17 cellular contexts compared by ENCODE assay signal in the genomic region with DNA sequence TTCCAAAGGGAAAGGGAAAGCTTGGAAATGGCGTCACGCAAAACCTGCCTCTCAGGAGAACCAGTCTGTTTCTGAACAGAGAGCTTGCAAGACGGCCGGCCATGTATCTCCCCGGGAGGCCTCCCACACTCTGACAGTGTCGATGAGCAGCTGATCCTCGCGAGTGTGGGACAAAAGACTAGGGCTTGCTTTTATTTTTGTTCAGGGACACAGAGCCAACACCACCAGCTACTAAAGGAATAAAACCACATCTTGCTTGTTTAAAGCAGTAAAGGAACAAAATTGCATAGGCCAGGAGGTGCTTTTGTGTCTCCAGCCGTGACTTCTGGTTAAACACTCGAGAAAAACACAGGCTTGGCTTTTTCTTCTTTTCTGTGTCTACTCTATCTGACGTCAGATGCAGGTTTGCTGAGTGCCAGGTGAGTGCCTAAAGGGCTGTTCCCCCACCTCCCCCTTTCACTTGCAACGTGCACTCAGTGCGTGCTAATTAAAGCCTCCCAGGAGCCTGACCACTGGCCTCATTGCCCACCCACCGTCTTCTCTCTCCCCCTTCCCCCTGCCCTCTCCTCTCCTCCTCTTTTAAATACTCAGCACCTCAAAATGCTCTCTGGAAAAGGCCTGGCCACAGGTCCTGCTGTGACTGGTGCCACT. TPM values are rescaled to one million over a fixed set of nuclear protein-coding genes. Genes with fewer than 3 reads are reported as not detected.
DNase-seq lines count a peak whose midpoint lies in the region; ATAC-seq and TF ChIP-seq lines count a peak whose summit lies in the region.
"Had no signal": no experiment of that assay in that cellular context is flagged by ENCODE, and none has a peak within 500 bp of the region (broad histone marks: within the 10 kb centered on the region; RNA-seq: fewer than 3 reads in every experiment).

No MANE protein-coding gene starts in this region.

- 6 to 12% methylated on average over 14 of the region's 14 CpGs for WGBS in GM23248 (ENCODE audit: low coverage in 1 of 2, low lambda C conversion rate in 2 of 2, missing lambda C conversion rate in 2 of 2), 2 experiments
- WGBS in stomach, 5 donors, result 53 to 73% (median 68%) methylated on average over 14 of the region's 14 CpGs

- H3K27me3 ChIP-seq in GM23248 (replicated peaks; ENCODE audit: insufficient read depth), result peaks cover 14% of the 10 kb centered on the region
- H3K27me3 ChIP-seq in stomach, result peaks cover 0 to 60% (median 0%) of the 10 kb centered on the region in 3 donors
- H3K27me3 ChIP-seq in CD8-positive, alpha-beta T cell (ENCODE audit: insufficient read depth, low read length), result no peaks in the 10 kb centered on the region

- CTCF ChIA-PET in CD8-positive, alpha-beta T cell (lab: Charles Lee), result interaction anchor here (1.0 to 2.4 kb wide), 3 partner anchors 16 to 297 kb away, joined by 4 to 12 read pairs (median 5); no protein-coding TSS in a partner anchor

- POLR2A ChIA-PET in CD8-positive, alpha-beta T cell (lab: Charles Lee), result no interaction called here

- H2AFZ ChIP-seq in GM23248, result no peak overlapping the region

- H3K4me3 ChIP-seq in GM23248 (no peak overlapping the region), stomach (no peak overlapping the region)
- no peak overlapping the region for H3K4me3 ChIP-seq in CD8-positive, alpha-beta T cell (ENCODE audit: low read depth, low read length)
- H3K4me3 ChIP-seq: sigmoid colon had no signal

- peak; percentile 31 for DNase-seq in GM23248
- DNase-seq in NCI-H2107 treated with DMSO at 0.1 percent for 48 hours (lab: John Stamatoyannopoulos, UW; ENCODE audit: unreplicated experiment), result peak; percentile 95
- no peak for DNase-seq in left cardiac atrium
- no peak for DNase-seq in stomach
- DNase-seq in CD8-positive, alpha-beta T cell, result no peak
- no peak for DNase-seq in head of caudate nucleus
- no peak for DNase-seq in RKO (ENCODE audit: low spot score)
- DNase-seq: activated naive CD4-positive, alpha-beta T cell treated with anti-CD3 and anti-CD28 coated beads for 36 hours; CD4-positive, CD25-positive, alpha-beta regulatory T cell; cerebellar nuclear complex; GF-D8; NCI-H1694 treated with DMSO at 0.1 percent for 48 hours; sigmoid colon; stimulated activated naive B cell treated with anti-CD40 and anti-IgM and Interleukin-4, amounts not matched to agents 10 μg/mL and 1 μg/mL and 100 μg/mL, for 72 hours had no signal

- peaks cover 6% of the 10 kb centered on the region for H3K9me3 Mint-ChIP-seq in CD8-positive, alpha-beta T cell

- TF ChIP-seq CTCF in stomach (IDR thresholded peaks at IDR 0.05), result no peak
- TF ChIP-seq CTCF in CD8-positive, alpha-beta T cell (IDR thresholded peaks at IDR 0.05), result no peak

- no peaks in the 10 kb centered on the region for H3K4me1 ChIP-seq in GM23248 (ENCODE audit: insufficient read depth)
- H3K4me1 ChIP-seq in stomach, result peaks cover 0 to 23% (median 18%) of the 10 kb centered on the region in 4 donors
- H3K4me1 ChIP-seq in CD8-positive, alpha-beta T cell (ENCODE audit: insufficient read depth, low read length), result no peaks in the 10 kb centered on the region

- H3K4me1 Mint-ChIP-seq in CD8-positive, alpha-beta T cell (ENCODE audit: low read depth), result no peaks in the 10 kb centered on the region
- H3K4me1 Mint-ChIP-seq: stimulated activated naive B cell treated with anti-CD40 and anti-IgM and Interleukin-4, amounts not matched to agents 10 μg/mL and 1 μg/mL and 100 μg/mL, for 72 hours had no signal

- no peaks in the 10 kb centered on the region for H3K9me3 ChIP-seq in GM23248 (ENCODE audit: low read depth)
- peaks cover 4 to 19% (median 15%) of the 10 kb centered on the region in 4 donors for H3K9me3 ChIP-seq in stomach
- peaks cover 7% of the 10 kb centered on the region for H3K9me3 ChIP-seq in CD8-positive, alpha-beta T cell (ENCODE audit: low read length)

- no peak for TF ChIP-seq EP300 in stomach (IDR thresholded peaks at IDR 0.05)

- no peaks in the 10 kb centered on the region for H4K20me1 ChIP-seq in GM23248 (ENCODE audit: insufficient read depth)

- no peaks in the 10 kb centered on the region for H3K9me2 ChIP-seq in GM23248 (ENCODE audit: insufficient read depth)

- H3K27me3 Mint-ChIP-seq in CD8-positive, alpha-beta T cell (ENCODE audit: low read depth), result peaks cover 5% of the 10 kb centered on the region

- H3K79me2 ChIP-seq in GM23248 (ENCODE audit: insufficient read depth), result no peaks in the 10 kb centered on the region

- H3K36me3 ChIP-seq in GM23248 (ENCODE audit: low read depth) (no peaks in the 10 kb centered on the region), stomach (no peaks in the 10 kb centered on the region)
- H3K36me3 ChIP-seq in CD8-positive, alpha-beta T cell (ENCODE audit: insufficient read depth, low read length), result no peaks in the 10 kb centered on the region
- H3K36me3 ChIP-seq: sigmoid colon had no signal

- TF ChIP-seq POLR2A in stomach (IDR thresholded peaks at IDR 0.05), result no peak

- no peak overlapping the region for H3K9ac ChIP-seq in GM23248

- H3K4me2 ChIP-seq in GM23248 (ENCODE audit: unreplicated experiment), result no peak overlapping the region

- no peaks in the 10 kb centered on the region for H3K36me3 Mint-ChIP-seq in CD8-positive, alpha-beta T cell
- H3K36me3 Mint-ChIP-seq: CD4-positive, CD25-positive, alpha-beta regulatory T cell had no signal

- no peak overlapping the region for H3K4me3 Mint-ChIP-seq in CD8-positive, alpha-beta T cell
- H3K4me3 Mint-ChIP-seq: activated naive CD4-positive, alpha-beta T cell treated with anti-CD3 and anti-CD28 coated beads for 36 hours; CD4-positive, CD25-positive, alpha-beta regulatory T cell; naive thymus-derived CD8-positive, alpha-beta T cell; stimulated activated naive B cell treated with anti-CD40 and anti-IgM and Interleukin-4, amounts not matched to agents 10 μg/mL and 1 μg/mL and 100 μg/mL, for 72 hours had no signal

- H3K27ac ChIP-seq in GM23248, result no peak overlapping the region
- peak overlapping the region in 3 of 5 donors; percentile 14 to 40 (median 20) for H3K27ac ChIP-seq in stomach
- no peak overlapping the region for H3K27ac ChIP-seq in CD8-positive, alpha-beta T cell (ENCODE audit: low read depth, low read length)
- H3K27ac ChIP-seq: epithelial cell of prostate had no signal

- peak; percentile 32 to 46 for ATAC-seq in left cardiac atrium
- ATAC-seq in CD8-positive, alpha-beta T cell, result no peak
- ATAC-seq: naive thymus-derived CD8-positive, alpha-beta T cell; stimulated activated naive B cell treated with anti-CD40 and anti-IgM and Interleukin-4, amounts not matched to agents 10 μg/mL and 1 μg/mL and 100 μg/mL, for 72 hours had no signal

- no peaks in the 10 kb centered on the region for H3F3A ChIP-seq in GM23248 (ENCODE audit: insufficient read depth)

- in situ Hi-C loops in GM23248 (cut with MboI), result no loop called here

- intact Hi-C loops in left cardiac atrium (cut with DNase I) (loop anchor here in 1 of 2 donors (10.0 kb wide), 1 partner anchor 62 kb away; no protein-coding TSS in a partner anchor), stomach (cut with DNase I; ENCODE audit: low total_unique reads) (no loop called here), head of caudate nucleus (cut with DNase I) (no loop called here)
- intact Hi-C loops in CD8-positive, alpha-beta T cell (cut with DNase I, micrococcal nuclease), result no loop called here

- H3K27ac Mint-ChIP-seq in CD8-positive, alpha-beta T cell, result no peak overlapping the region
- H3K27ac Mint-ChIP-seq: activated naive CD4-positive, alpha-beta T cell treated with anti-CD3 and anti-CD28 coated beads for 36 hours; CD4-positive, CD25-positive, alpha-beta regulatory T cell; stimulated activated naive B cell treated with anti-CD40 and anti-IgM and Interleukin-4, amounts not matched to agents 10 μg/mL and 1 μg/mL and 100 μg/mL, for 72 hours had no signal

RNA-seq across cellular contexts. Expression of gene LRRC3, which starts 41.7 kb away (rescaled TPM):
- total RNA-seq in GM23248 (2014; rRNA removed; shearing (Covaris generic)), result 0.32 and 0.38 TPM in 2 replicates
- 0.28 and 0.29 TPM in 2 replicates for polyA plus RNA-seq in GM23248 (2016; fragmentation: Nextera tagmentation; extraction: Ambion mirVana)
- total RNA-seq in left cardiac atrium, result 1 to 10 TPM; 1.4 to 2.5 TPM
- total RNA-seq in stomach, result 1 to 10 TPM; 1.2 to 8.0 (median 5.5) TPM
- polyA plus RNA-seq in stomach, result 1 to 10 TPM in 2 of 3 donors, under 1 TPM in 1; 0.76 to 1.3 (median 1.3) TPM
- total RNA-seq in CD8-positive, alpha-beta T cell, result under 1 TPM; 0.39 to 0.68 TPM

RNA-seq across cellular contexts. Expression of gene KRTAP10-1, which starts 43.0 kb away (rescaled TPM):
- not detected in 2 replicates for total RNA-seq in GM23248 (2014; rRNA removed; shearing (Covaris generic))
- polyA plus RNA-seq in GM23248 (2016; fragmentation: Nextera tagmentation; extraction: Ambion mirVana), result not detected in 2 replicates
- not detected for total RNA-seq in left cardiac atrium
- not detected for total RNA-seq in stomach
- not detected for polyA plus RNA-seq in stomach
- total RNA-seq in CD8-positive, alpha-beta T cell, result not detected
- total RNA-seq: activated naive CD4-positive, alpha-beta T cell treated with anti-CD3 and anti-CD28 coated beads for 36 hours; CD4-positive, CD25-positive, alpha-beta regulatory T cell; kidney epithelial cell; naive thymus-derived CD8-positive, alpha-beta T cell; sigmoid colon had no signal
- polyA plus RNA-seq: CD4-positive, CD25-positive, alpha-beta regulatory T cell; naive thymus-derived CD8-positive, alpha-beta T cell; sigmoid colon had no signal

RNA-seq across cellular contexts. Expression of gene KRTAP10-2, which starts 54.3 kb away (rescaled TPM):
- not detected in 2 replicates for total RNA-seq in GM23248 (2014; rRNA removed; shearing (Covaris generic))
- polyA plus RNA-seq in GM23248 (2016; fragmentation: Nextera tagmentation; extraction: Ambion mirVana), result not detected in 2 replicates
- total RNA-seq in left cardiac atrium, result not detected
- total RNA-seq in stomach, result not detected
- polyA plus RNA-seq in stomach, result not detected
- total RNA-seq in CD8-positive, alpha-beta T cell, result not detected
- total RNA-seq: activated naive CD4-positive, alpha-beta T cell treated with anti-CD3 and anti-CD28 coated beads for 36 hours; CD4-positive, CD25-positive, alpha-beta regulatory T cell; kidney epithelial cell; naive thymus-derived CD8-positive, alpha-beta T cell; sigmoid colon had no signal
- polyA plus RNA-seq: CD4-positive, CD25-positive, alpha-beta regulatory T cell; naive thymus-derived CD8-positive, alpha-beta T cell; sigmoid colon had no signal

Comparison
In these comparisons a context has a peak if more than half of its experiments do, and no peak if none do; other contexts are left out.
1. DNase-seq: peak in GM23248 (single experiment) and NCI-H2107 treated with DMSO at 0.1 percent for 48 hours (single experiment); none in left cardiac atrium (single experiment), stomach (single experiment), CD8-positive, alpha-beta T cell (0 of 7), head of caudate nucleus (0 of 42) and RKO (single experiment).
2. H3K27ac ChIP-seq: peak in stomach (3 of 5); none in GM23248 (single experiment) and CD8-positive, alpha-beta T cell (single experiment).